ENCODE assay signal across 19 cellular contexts in genomic region chr6:14722704-14723103, GRCh38.
A peak's percentile ranks its signal among the peaks of the same experiment; 100 is the strongest.
DNase-seq lines count a peak whose midpoint lies in the region; ATAC-seq and TF ChIP-seq lines count a peak whose summit lies in the region.
"Had no signal": no experiment of that assay in that cellular context is flagged by ENCODE, and none has a peak within 500 bp of the region (broad histone marks: within the 10 kb centered on the region; RNA-seq: fewer than 3 reads in every experiment).

No MANE protein-coding gene starts in this region.

- intact Hi-C loops in activated CD4-positive, alpha-beta T cell treated with anti-CD3 and anti-CD28 coated beads for 36 hours (cut with DNase I, micrococcal nuclease) = no loop called here
- intact Hi-C loops in left cardiac atrium (cut with DNase I) (no loop called here), esophagus muscularis mucosa (cut with DNase I) (no loop called here)

- H3K36me3 Mint-ChIP-seq in activated CD4-positive, alpha-beta T cell treated with anti-CD3 and anti-CD28 coated beads for 36 hours (ENCODE audit: low read depth) = peaks cover 6% of the 10 kb centered on the region
- H3K36me3 Mint-ChIP-seq in IgD-negative memory B cell (no peaks in the 10 kb centered on the region), endodermal cell (ENCODE audit: low read depth) (no peaks in the 10 kb centered on the region)
- H3K36me3 Mint-ChIP-seq in stimulated activated effector memory CD8-positive, alpha-beta T cell treated with anti-CD3 and anti-CD28 coated beads, Interleukin-12 subunit alpha, Interleukin-12 subunit beta, amount 100 ng/mL, for 72 hours = no peaks in the 10 kb centered on the region

- TF ChIP-seq CTCF in endodermal cell (conservative IDR thresholded peaks at IDR 0.05) = no peak
- TF ChIP-seq CTCF in esophagus muscularis mucosa (IDR thresholded peaks at IDR 0.05) = no peak

- peaks cover 52% of the 10 kb centered on the region for H3K4me1 Mint-ChIP-seq in activated CD4-positive, alpha-beta T cell treated with anti-CD3 and anti-CD28 coated beads for 36 hours
- H3K4me1 Mint-ChIP-seq in IgD-negative memory B cell = peaks cover 23 to 52% (median 42%) of the 10 kb centered on the region in 3 donors
- H3K4me1 Mint-ChIP-seq in endodermal cell = peaks cover 4% of the 10 kb centered on the region
- peaks cover 49% of the 10 kb centered on the region for H3K4me1 Mint-ChIP-seq in stimulated activated effector memory CD8-positive, alpha-beta T cell treated with anti-CD3 and anti-CD28 coated beads, Interleukin-12 subunit alpha, Interleukin-12 subunit beta, amount 100 ng/mL, for 72 hours

- TF ChIP-seq POLR2A in esophagus muscularis mucosa (IDR thresholded peaks at IDR 0.05; ENCODE audit: low read depth) = no peak

- H3K27ac ChIP-seq in endodermal cell (ENCODE audit: low read depth, low read length) = no peak overlapping the region
- no peak overlapping the region for H3K27ac ChIP-seq in esophagus muscularis mucosa (replicated peaks in 1 of 4)
- H3K27ac ChIP-seq: 22Rv1, lower lobe of right lung, sigmoid colon had no signal

- H3K4me3 Mint-ChIP-seq in activated CD4-positive, alpha-beta T cell treated with anti-CD3 and anti-CD28 coated beads for 36 hours = no peak overlapping the region
- H3K4me3 Mint-ChIP-seq in IgD-negative memory B cell (peak overlapping the region in 3 of 4 donors; percentile 13 to 66 (median 38)), endodermal cell (no peak overlapping the region)
- no peak overlapping the region for H3K4me3 Mint-ChIP-seq in stimulated activated effector memory CD8-positive, alpha-beta T cell treated with anti-CD3 and anti-CD28 coated beads, Interleukin-12 subunit alpha, Interleukin-12 subunit beta, amount 100 ng/mL, for 72 hours

- ATAC-seq in activated CD4-positive, alpha-beta T cell treated with anti-CD3 and anti-CD28 coated beads for 36 hours = peak; percentile 64
- ATAC-seq in stimulated activated effector memory CD8-positive, alpha-beta T cell treated with anti-CD3 and anti-CD28 coated beads, Interleukin-12 subunit alpha, Interleukin-12 subunit beta, amount 100 ng/mL, for 72 hours = peak; percentile 74
- ATAC-seq in left cardiac atrium = no peak
- ATAC-seq: lower lobe of right lung had no signal

- H3K36me3 ChIP-seq in endodermal cell (ENCODE audit: control insufficient read depth, insufficient read depth, low read length) (no peaks in the 10 kb centered on the region), esophagus muscularis mucosa (no peaks in the 10 kb centered on the region)
- H3K36me3 ChIP-seq: BE2C, lower lobe of right lung, sigmoid colon had no signal

- H3K27me3 Mint-ChIP-seq in activated CD4-positive, alpha-beta T cell treated with anti-CD3 and anti-CD28 coated beads for 36 hours = no peaks in the 10 kb centered on the region
- no peaks in the 10 kb centered on the region for H3K27me3 Mint-ChIP-seq in IgD-negative memory B cell
- H3K27me3 Mint-ChIP-seq in endodermal cell (ENCODE audit: insufficient read depth) = no peaks in the 10 kb centered on the region

- H3K27ac Mint-ChIP-seq in activated CD4-positive, alpha-beta T cell treated with anti-CD3 and anti-CD28 coated beads for 36 hours = peak overlapping the region; percentile 65
- peak overlapping the region; percentile 78 to 94 (median 82) for H3K27ac Mint-ChIP-seq in IgD-negative memory B cell
- no peak overlapping the region for H3K27ac Mint-ChIP-seq in endodermal cell
- H3K27ac Mint-ChIP-seq in stimulated activated effector memory CD8-positive, alpha-beta T cell treated with anti-CD3 and anti-CD28 coated beads, Interleukin-12 subunit alpha, Interleukin-12 subunit beta, amount 100 ng/mL, for 72 hours = peak overlapping the region; percentile 9

- H3K4me1 ChIP-seq in endodermal cell (ENCODE audit: control insufficient read depth, insufficient read depth, low read length) (no peaks in the 10 kb centered on the region), esophagus muscularis mucosa (peaks cover 11 to 22% (median 19%) of the 10 kb centered on the region in 4 donors)
- H3K4me1 ChIP-seq: BE2C had no signal

- peaks cover 7% of the 10 kb centered on the region for H3K9me3 Mint-ChIP-seq in activated CD4-positive, alpha-beta T cell treated with anti-CD3 and anti-CD28 coated beads for 36 hours (ENCODE audit: low read depth)
- no peaks in the 10 kb centered on the region for H3K9me3 Mint-ChIP-seq in IgD-negative memory B cell
- no peaks in the 10 kb centered on the region for H3K9me3 Mint-ChIP-seq in endodermal cell
- peaks cover 3% of the 10 kb centered on the region for H3K9me3 Mint-ChIP-seq in stimulated activated effector memory CD8-positive, alpha-beta T cell treated with anti-CD3 and anti-CD28 coated beads, Interleukin-12 subunit alpha, Interleukin-12 subunit beta, amount 100 ng/mL, for 72 hours

- H3K27me3 ChIP-seq in endodermal cell (ENCODE audit: control insufficient read depth, insufficient read depth, low read length, poor library complexity, severe bottlenecking) (no peaks in the 10 kb centered on the region), esophagus muscularis mucosa (no peaks in the 10 kb centered on the region)
- H3K27me3 ChIP-seq: BE2C, sigmoid colon had no signal

- 92 to 100% methylated on average over 2 to 9 of the region's 9 CpGs for whole genome bisulfite sequencing in endodermal cell (ENCODE audit: insufficient coverage in 1 of 2, insufficient read length in 1 of 2), 2 experiments
- WGBS in esophagus muscularis mucosa = 89% methylated on average over 9 of the region's 9 CpGs

- DNase-seq in activated CD4-positive, alpha-beta T cell treated with anti-CD3 and anti-CD28 coated beads for 36 hours = no peak
- no peak for DNase-seq in activated CD4-positive, alpha-beta T cell treated with anti-CD3 and anti-CD28 coated beads for 1 hour
- DNase-seq in endodermal cell = peak; percentile 13
- DNase-seq in stimulated activated effector memory CD8-positive, alpha-beta T cell treated with anti-CD3 and anti-CD28 coated beads, Interleukin-12 subunit alpha, Interleukin-12 subunit beta, amount 100 ng/mL, for 72 hours (ENCODE audit: low spot score in 2 of 2) = no peak
- no peak for DNase-seq in GDM1 (lab: John Stamatoyannopoulos, UW)
- DNase-seq in left cardiac atrium = no peak
- DNase-seq in esophagus muscularis mucosa (ENCODE audit: extremely low spot score) = no peak
- DNase-seq: activated CD4-positive, alpha-beta T cell treated with anti-CD3 and anti-CD28 coated beads, Interleukin-2, amount 50 U/mL, for 48 hours; activated effector memory CD4-positive, alpha-beta T cell treated with Interleukin-2 at 50 U/mL for 16 hours; BE2C; DMS79; Karpas-422; lower lobe of right lung; NCI-H1105; NCI-H2107; NCI-H524; sigmoid colon had no signal

- TF ChIP-seq EP300 in esophagus muscularis mucosa (IDR thresholded peaks at IDR 0.05) = no peak

- CTCF ChIA-PET in activated CD4-positive, alpha-beta T cell treated with anti-CD3 and anti-CD28 coated beads for 36 hours (lab: Charles Lee) = interaction anchor here (0.8 to 3.6 kb wide), 2 partner anchors 11 to 623 kb away, joined by 3 to 13 read pairs; no protein-coding TSS in a partner anchor

- H3K4me3 ChIP-seq in endodermal cell (ENCODE audit: low read length) = no peak overlapping the region
- no peak overlapping the region for H3K4me3 ChIP-seq in esophagus muscularis mucosa
- H3K4me3 ChIP-seq: lower lobe of right lung, sigmoid colon had no signal

- POLR2A ChIA-PET in activated CD4-positive, alpha-beta T cell treated with anti-CD3 and anti-CD28 coated beads for 36 hours (lab: Charles Lee) = no interaction called here

- no peak overlapping the region for H3K9ac ChIP-seq in endodermal cell (ENCODE audit: extremely low read depth, low read length, poor library complexity, severe bottlenecking)

- no peaks in the 10 kb centered on the region for H3K9me3 ChIP-seq in endodermal cell (ENCODE audit: control insufficient read depth, low read length)
- H3K9me3 ChIP-seq in esophagus muscularis mucosa = no peaks in the 10 kb centered on the region
- H3K9me3 ChIP-seq: BE2C, lower lobe of right lung, sigmoid colon had no signal

Comparison
In these comparisons a context has a peak if more than half of its experiments do, and no peak if none do; other contexts are left out.
1. ATAC-seq: peak in activated CD4-positive, alpha-beta T cell treated with anti-CD3 and anti-CD28 coated beads for 36 hours (single experiment) and stimulated activated effector memory CD8-positive, alpha-beta T cell treated with anti-CD3 and anti-CD28 coated beads, Interleukin-12 subunit alpha, Interleukin-12 subunit beta, amount 100 ng/mL, for 72 hours (single experiment); none in left cardiac atrium (0 of 2).
2. H3K4me3 Mint-ChIP-seq: peak in IgD-negative memory B cell (3 of 4); none in activated CD4-positive, alpha-beta T cell treated with anti-CD3 and anti-CD28 coated beads for 36 hours (single experiment), endodermal cell (single experiment) and stimulated activated effector memory CD8-positive, alpha-beta T cell treated with anti-CD3 and anti-CD28 coated beads, Interleukin-12 subunit alpha, Interleukin-12 subunit beta, amount 100 ng/mL, for 72 hours (single experiment).